ENCODE assay signal across 17 cellular contexts in genomic region chr3:119647177-119647576, GRCh38. TPM values are rescaled to one million over a fixed set of nuclear protein-coding genes. Genes with fewer than 3 reads are reported as not detected.
DNase-seq lines count a peak whose midpoint lies in the region; ATAC-seq and TF ChIP-seq lines count a peak whose summit lies in the region.
"Had no signal": no experiment of that assay in that cellular context is flagged by ENCODE, and none has a peak within 500 bp of the region (broad histone marks: within the 10 kb centered on the region; RNA-seq: fewer than 3 reads in every experiment).

No MANE protein-coding gene starts in this region.

- H3K36me3 ChIP-seq in gastroesophageal sphincter (peaks cover 0 to 52% of the 10 kb centered on the region in 2 donors), spleen (peaks cover 0 to 39% (median 4%) of the 10 kb centered on the region in 6 donors)
- H3K36me3 ChIP-seq: SJCRH30 had no signal

- POLR2A ChIA-PET in activated CD4-positive, alpha-beta memory T cell treated with anti-CD3 and anti-CD28 coated beads, Interleukin-2, amount 10 ng/mL, durations not matched to agents 7 days and 5 days (lab: Charles Lee), result no interaction called here

- H3K9me3 ChIP-seq in gastroesophageal sphincter, result no peaks in the 10 kb centered on the region
- no peaks in the 10 kb centered on the region for H3K9me3 ChIP-seq in spleen
- H3K9me3 ChIP-seq: SJCRH30 had no signal

- peak overlapping the region in 1 of 5 experiments; percentile 2 for H3K4me3 Mint-ChIP-seq in brain
- no peak overlapping the region for H3K4me3 Mint-ChIP-seq in activated CD4-positive, alpha-beta memory T cell treated with anti-CD3 and anti-CD28 coated beads, Interleukin-2, amount 10 ng/mL, durations not matched to agents 7 days and 5 days

- H3K4me1 Mint-ChIP-seq in brain, result peaks cover 55% of the 10 kb centered on the region
- peaks cover 21% of the 10 kb centered on the region for H3K4me1 Mint-ChIP-seq in activated CD4-positive, alpha-beta memory T cell treated with anti-CD3 and anti-CD28 coated beads, Interleukin-2, amount 10 ng/mL, durations not matched to agents 7 days and 5 days

- no peak for TF ChIP-seq EP300 in gastroesophageal sphincter (IDR thresholded peaks at IDR 0.05)

- TF ChIP-seq CTCF in brain (conservative IDR thresholded peaks at IDR 0.05), result no peak
- no peak for TF ChIP-seq CTCF in gastroesophageal sphincter (IDR thresholded peaks at IDR 0.05)
- TF ChIP-seq CTCF in spleen (IDR thresholded peaks at IDR 0.05 in 8 of 11, conservative IDR thresholded peaks at IDR 0.05 in 3 of 11), result no peak

- peak; percentile 40 for ATAC-seq in gastroesophageal sphincter
- ATAC-seq in HG03571 (IDR thresholded peaks at IDR 0.05; ENCODE audit: unreplicated experiment), result no peak

- peak overlapping the region; percentile 11 to 85 (median 69) for H3K27ac ChIP-seq in gastroesophageal sphincter
- H3K27ac ChIP-seq in spleen, result peak overlapping the region in 7 of 8 donors; percentile 44 to 75 (median 60)
- H3K27ac ChIP-seq: SJCRH30 had no signal

- DNase-seq in lung microvascular endothelial cell (ENCODE audit: low read depth in 2 of 2) (peak; percentile 85 to 89), spleen (no peak), posterior vena cava (ENCODE audit: low spot score) (no peak), cerebellar nuclear complex (lab: John Stamatoyannopoulos, UW) (no peak)
- no peak for DNase-seq in activated CD4-positive, alpha-beta memory T cell treated with anti-CD3 and anti-CD28 coated beads, Interleukin-2, amount 10 ng/mL, durations not matched to agents 7 days and 5 days
- DNase-seq: activated CD4-positive, alpha-beta T cell treated with anti-CD3 and anti-CD28 coated beads for 48 hours; activated T-cell treated with anti-CD3 and anti-CD28 coated beads, Interleukin-2, amount 50 U/mL, for 1 hour; erythroblast; Kasumi-1; NCI-H1436 treated with DMSO at 0.1 percent for 48 hours; NCI-H345; posterior cingulate gyrus; trophoblast cell had no signal

- H3K36me3 Mint-ChIP-seq in brain, result peaks cover 6% of the 10 kb centered on the region
- peaks cover 22% of the 10 kb centered on the region for H3K36me3 Mint-ChIP-seq in activated CD4-positive, alpha-beta memory T cell treated with anti-CD3 and anti-CD28 coated beads, Interleukin-2, amount 10 ng/mL, durations not matched to agents 7 days and 5 days (ENCODE audit: low read depth)

- no peak overlapping the region for H3K4me3 ChIP-seq in gastroesophageal sphincter
- H3K4me3 ChIP-seq in spleen, result no peak overlapping the region
- H3K4me3 ChIP-seq: SJCRH30 had no signal

- CTCF ChIA-PET in activated CD4-positive, alpha-beta memory T cell treated with anti-CD3 and anti-CD28 coated beads, Interleukin-2, amount 10 ng/mL, durations not matched to agents 7 days and 5 days (lab: Charles Lee), result no interaction called here

- no peaks in the 10 kb centered on the region for H3K27me3 Mint-ChIP-seq in brain
- no peaks in the 10 kb centered on the region for H3K27me3 Mint-ChIP-seq in activated CD4-positive, alpha-beta memory T cell treated with anti-CD3 and anti-CD28 coated beads, Interleukin-2, amount 10 ng/mL, durations not matched to agents 7 days and 5 days

- intact Hi-C loops in spleen (cut with DNase I; ENCODE audit: low total_unique reads) (no loop called here), posterior vena cava (cut with DNase I) (no loop called here)

- peaks cover 5 to 41% (median 9%) of the 10 kb centered on the region in 3 donors for H3K4me1 ChIP-seq in gastroesophageal sphincter
- peaks cover 0 to 31% (median 11%) of the 10 kb centered on the region in 6 donors for H3K4me1 ChIP-seq in spleen

- 80 to 83% methylated on average over 1 to 2 of the region's 2 CpGs for WGBS in gastroesophageal sphincter (ENCODE audit: low coverage in 1 of 2), 2 donors
- 66 to 87% (median 73%) methylated on average over 2 of the region's 2 CpGs for WGBS in spleen, 5 donors

- no peaks in the 10 kb centered on the region for H3K27me3 ChIP-seq in gastroesophageal sphincter
- no peaks in the 10 kb centered on the region for H3K27me3 ChIP-seq in spleen (replicated peaks in 1 of 7)
- H3K27me3 ChIP-seq: SJCRH30 had no signal

- H3K27ac Mint-ChIP-seq in brain, result peak overlapping the region in 4 of 5 experiments; percentile 32 to 85 (median 57)
- no peak overlapping the region for H3K27ac Mint-ChIP-seq in activated CD4-positive, alpha-beta memory T cell treated with anti-CD3 and anti-CD28 coated beads, Interleukin-2, amount 10 ng/mL, durations not matched to agents 7 days and 5 days

- TF ChIP-seq POLR2A in gastroesophageal sphincter (IDR thresholded peaks at IDR 0.05), result no peak
- TF ChIP-seq POLR2A in spleen (IDR thresholded peaks at IDR 0.05), result no peak

- no peaks in the 10 kb centered on the region for H3K9me3 Mint-ChIP-seq in brain
- no peaks in the 10 kb centered on the region for H3K9me3 Mint-ChIP-seq in activated CD4-positive, alpha-beta memory T cell treated with anti-CD3 and anti-CD28 coated beads, Interleukin-2, amount 10 ng/mL, durations not matched to agents 7 days and 5 days

RNA-seq across cellular contexts. Expression of gene POPDC2, which starts 13.2 kb away (rescaled TPM):
- polyA plus RNA-seq in brain (ENCODE audit: insufficient read depth, low read depth, low replicate concordance) (1.6 TPM), spleen (1 to 10 TPM; 3.1 to 8.3 (median 7.0) TPM)
- total RNA-seq in gastroesophageal sphincter (10 to 100 TPM; 19.7 to 98.2 (median 67.6) TPM), lung microvascular endothelial cell (0.22 and 0.40 TPM in 2 replicates), spleen (1 to 10 TPM; 4.8 to 9.8 (median 6.9) TPM), posterior vena cava (1 to 10 TPM; 7.0 to 8.5 TPM)
- 1 to 10 TPM; 2.4 to 3.2 TPM for total RNA-seq in activated CD4-positive, alpha-beta memory T cell treated with anti-CD3 and anti-CD28 coated beads, Interleukin-2, amount 10 ng/mL, durations not matched to agents 7 days and 5 days

RNA-seq across cellular contexts. Expression of gene COX17, which starts 30.0 kb away (rescaled TPM):
- polyA plus RNA-seq in brain (ENCODE audit: insufficient read depth, low read depth, low replicate concordance) (101 TPM), spleen (100 to 1,000 TPM in 2 of 3 donors, 10 to 100 TPM in 1; 97.4 to 136 (median 115) TPM)
- total RNA-seq in gastroesophageal sphincter (10 to 100 TPM; 31.9 to 84.8 (median 62.7) TPM), lung microvascular endothelial cell (16.8 and 42.9 TPM in 2 replicates), spleen (10 to 100 TPM; 30.4 to 58.5 (median 38.4) TPM), posterior vena cava (10 to 100 TPM; 49.2 to 53.6 TPM)
- 10 to 100 TPM; 63.7 to 69.8 TPM for total RNA-seq in activated CD4-positive, alpha-beta memory T cell treated with anti-CD3 and anti-CD28 coated beads, Interleukin-2, amount 10 ng/mL, durations not matched to agents 7 days and 5 days

RNA-seq across cellular contexts. Expression of gene PLA1A, which starts 49.5 kb away (rescaled TPM):
- polyA plus RNA-seq in brain (ENCODE audit: insufficient read depth, low read depth, low replicate concordance) (2.4 TPM), spleen (under 1 TPM; 0.44 to 0.80 (median 0.61) TPM)
- total RNA-seq in gastroesophageal sphincter (1 to 10 TPM in 3 of 4 donors, under 1 TPM in 1; 0.50 to 1.8 (median 1.4) TPM), lung microvascular endothelial cell (3.5 and 6.2 TPM in 2 replicates), spleen (1 to 10 TPM in 3 of 7 donors, under 1 TPM in 3, not detected in 1; 0.27 to 6.8 (median 1.0) TPM), posterior vena cava (1 to 10 TPM; 2.7 to 6.2 TPM)
- under 1 TPM in 1 of 2 experiments, not detected in 1; 0.25 TPM for total RNA-seq in activated CD4-positive, alpha-beta memory T cell treated with anti-CD3 and anti-CD28 coated beads, Interleukin-2, amount 10 ng/mL, durations not matched to agents 7 days and 5 days

RNA-seq across cellular contexts. Expression of gene CFAP91, which starts 55.6 kb away (rescaled TPM):
- polyA plus RNA-seq in brain (ENCODE audit: insufficient read depth, low read depth, low replicate concordance) (2.1 TPM), spleen (10 to 100 TPM; 11.0 to 33.7 (median 24.2) TPM)
- total RNA-seq in gastroesophageal sphincter (1 to 10 TPM; 2.6 to 7.8 (median 4.1) TPM), lung microvascular endothelial cell (0.22 TPM in 1 of 2 replicates, not detected in the other), spleen (100 to 1,000 TPM in 1 of 7 donors, 10 to 100 TPM in 6; 30.2 to 141 (median 68.2) TPM), posterior vena cava (1 to 10 TPM; 2.4 to 6.2 TPM)
- not detected for total RNA-seq in activated CD4-positive, alpha-beta memory T cell treated with anti-CD3 and anti-CD28 coated beads, Interleukin-2, amount 10 ng/mL, durations not matched to agents 7 days and 5 days

Comparison
In these comparisons a context has a peak if more than half of its experiments do, and no peak if none do; other contexts are left out.
1. DNase-seq: peak in lung microvascular endothelial cell (2 of 2); none in spleen (single experiment), posterior vena cava (single experiment), cerebellar nuclear complex (0 of 2) and activated CD4-positive, alpha-beta memory T cell treated with anti-CD3 and anti-CD28 coated beads, Interleukin-2, amount 10 ng/mL, durations not matched to agents 7 days and 5 days (single experiment).